ENCODE assay signal across 8 cellular contexts in genomic region chr5:75512383-75513074, GRCh38.
A peak's percentile ranks its signal among the peaks of the same experiment; 100 is the strongest.
DNase-seq lines count a peak whose midpoint lies in the region; ATAC-seq and TF ChIP-seq lines count a peak whose summit lies in the region.

No MANE protein-coding gene starts in this region.

- H3K4me1 Mint-ChIP-seq in nephron: peaks cover 51% of the 10 kb centered on the region

- no peaks in the 10 kb centered on the region for H3K9me3 ChIP-seq in ES-I3 (ENCODE audit: control insufficient read depth, insufficient read depth, low read length)

- DNase-seq in MV-4-11 (lab: John Stamatoyannopoulos, UW) (peak; percentile 68), NCI-H1694 (lab: John Stamatoyannopoulos, UW) (no peak), KG1 (lab: John Stamatoyannopoulos, UW) (no peak)

- H3K36me3 Mint-ChIP-seq in nephron (ENCODE audit: low read depth): peaks cover 21% of the 10 kb centered on the region

- peak overlapping the region; percentile 98 to 99 (median 99) for H3K27ac Mint-ChIP-seq in nephron

- H3K27me3 Mint-ChIP-seq in nephron (ENCODE audit: low read depth): no peaks in the 10 kb centered on the region

- no peak for TF ChIP-seq CTCF in nephron (IDR thresholded peaks at IDR 0.05; ENCODE audit: unreplicated experiment in 3 of 3)

- ATAC-seq in HG02798 (IDR thresholded peaks at IDR 0.05; ENCODE audit: poor library complexity, unreplicated experiment): no peak
- no peak for ATAC-seq in HG03159 (IDR thresholded peaks at IDR 0.05; ENCODE audit: unreplicated experiment)

- H3K27ac ChIP-seq in cingulate gyrus (ENCODE audit: low read depth, low read length): peak overlapping the region; percentile 86

- H3K36me3 ChIP-seq in ES-I3 (ENCODE audit: insufficient read depth, low read length): no peaks in the 10 kb centered on the region

- peaks cover 8% of the 10 kb centered on the region for H3K9me3 Mint-ChIP-seq in nephron

- H3K4me1 ChIP-seq in ES-I3 (ENCODE audit: insufficient read depth, low read length): peaks cover 6% of the 10 kb centered on the region

- peak overlapping the region; percentile 68 for H3K9ac ChIP-seq in ES-I3 (ENCODE audit: low read depth, low read length)

- peak overlapping the region; percentile 98 to 99 (median 98) for H3K4me3 Mint-ChIP-seq in nephron
